In the genomic region with DNA sequence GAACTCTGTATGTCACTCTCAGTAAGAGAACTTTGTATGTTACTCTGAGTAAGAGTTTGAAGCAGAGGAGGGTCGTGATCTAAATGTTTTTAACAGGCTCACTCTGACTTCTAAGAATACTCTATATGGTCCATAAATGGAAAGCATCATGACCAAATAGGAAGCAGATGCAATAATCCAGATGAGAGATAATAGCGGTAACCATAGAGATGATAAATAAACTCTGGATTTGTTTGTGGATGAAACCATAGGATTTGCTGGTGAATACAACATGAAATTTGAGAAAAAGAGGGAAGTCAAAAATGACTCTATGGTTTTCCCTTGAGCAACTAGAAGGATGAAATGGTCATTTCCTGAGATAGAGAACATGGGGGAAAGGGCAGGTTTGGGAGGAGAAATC, we compare ENCODE assay signal across 1 cellular context.
TF ChIP-seq lines count a peak whose summit lies in the region.

No MANE protein-coding gene starts in this region.

TF ChIP-seq in SK-N-SH, 30 proteins besides CTCF, POLR2A, EP300 and RAD21 (continued from another document):
- TF ChIP-seq FOXM1 (IDR thresholded peaks at IDR 0.05; ENCODE audit: low read depth) (no peak), NFIC (IDR thresholded peaks at IDR 0.05; ENCODE audit: borderline replicate concordance) (no peak), NRF1 (IDR thresholded peaks at IDR 0.05; ENCODE audit: low read depth, low read length) (no peak), RCOR1 (IDR thresholded peaks at IDR 0.05; ENCODE audit: low read length) (no peak), TAF1 (IDR thresholded peaks at IDR 0.05; ENCODE audit: borderline replicate concordance, low read depth, low read length) (no peak), TEAD4 (IDR thresholded peaks at IDR 0.05; ENCODE audit: borderline replicate concordance, insufficient read depth) (no peak), FOSL2 (IDR thresholded peaks at IDR 0.05; ENCODE audit: borderline replicate concordance, low read depth) (no peak), ELF1 (IDR thresholded peaks at IDR 0.05) (no peak), RFX5 (IDR thresholded peaks at IDR 0.05; ENCODE audit: low read length) (no peak), POLR2AphosphoS5 (IDR thresholded peaks at IDR 0.05; ENCODE audit: low read depth, low read length) (no peak), EZH2phosphoT487 (IDR thresholded peaks at IDR 0.05; ENCODE audit: borderline replicate concordance, low read depth) (no peak)
- TF ChIP-seq, protein P1, sequence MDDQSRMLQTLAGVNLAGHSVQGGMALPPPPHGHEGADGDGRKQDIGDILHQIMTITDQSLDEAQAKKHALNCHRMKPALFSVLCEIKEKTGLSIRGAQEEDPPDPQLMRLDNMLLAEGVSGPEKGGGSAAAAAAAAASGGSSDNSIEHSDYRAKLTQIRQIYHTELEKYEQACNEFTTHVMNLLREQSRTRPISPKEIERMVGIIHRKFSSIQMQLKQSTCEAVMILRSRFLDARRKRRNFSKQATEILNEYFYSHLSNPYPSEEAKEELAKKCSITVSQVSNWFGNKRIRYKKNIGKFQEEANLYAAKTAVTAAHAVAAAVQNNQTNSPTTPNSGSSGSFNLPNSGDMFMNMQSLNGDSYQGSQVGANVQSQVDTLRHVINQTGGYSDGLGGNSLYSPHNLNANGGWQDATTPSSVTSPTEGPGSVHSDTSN (IDR thresholded peaks at IDR 0.05) = no peak
